ENCODE assay signal across 1 cellular context in genomic region chr2:11422901-11423435, GRCh38.
TF ChIP-seq lines count a peak whose summit lies in the region.

No MANE protein-coding gene starts in this region.

TF ChIP-seq in HepG2, 621 proteins besides CTCF, POLR2A, EP300 and RAD21 (continued from another document and continues in another):
- TF ChIP-seq, protein P1, sequence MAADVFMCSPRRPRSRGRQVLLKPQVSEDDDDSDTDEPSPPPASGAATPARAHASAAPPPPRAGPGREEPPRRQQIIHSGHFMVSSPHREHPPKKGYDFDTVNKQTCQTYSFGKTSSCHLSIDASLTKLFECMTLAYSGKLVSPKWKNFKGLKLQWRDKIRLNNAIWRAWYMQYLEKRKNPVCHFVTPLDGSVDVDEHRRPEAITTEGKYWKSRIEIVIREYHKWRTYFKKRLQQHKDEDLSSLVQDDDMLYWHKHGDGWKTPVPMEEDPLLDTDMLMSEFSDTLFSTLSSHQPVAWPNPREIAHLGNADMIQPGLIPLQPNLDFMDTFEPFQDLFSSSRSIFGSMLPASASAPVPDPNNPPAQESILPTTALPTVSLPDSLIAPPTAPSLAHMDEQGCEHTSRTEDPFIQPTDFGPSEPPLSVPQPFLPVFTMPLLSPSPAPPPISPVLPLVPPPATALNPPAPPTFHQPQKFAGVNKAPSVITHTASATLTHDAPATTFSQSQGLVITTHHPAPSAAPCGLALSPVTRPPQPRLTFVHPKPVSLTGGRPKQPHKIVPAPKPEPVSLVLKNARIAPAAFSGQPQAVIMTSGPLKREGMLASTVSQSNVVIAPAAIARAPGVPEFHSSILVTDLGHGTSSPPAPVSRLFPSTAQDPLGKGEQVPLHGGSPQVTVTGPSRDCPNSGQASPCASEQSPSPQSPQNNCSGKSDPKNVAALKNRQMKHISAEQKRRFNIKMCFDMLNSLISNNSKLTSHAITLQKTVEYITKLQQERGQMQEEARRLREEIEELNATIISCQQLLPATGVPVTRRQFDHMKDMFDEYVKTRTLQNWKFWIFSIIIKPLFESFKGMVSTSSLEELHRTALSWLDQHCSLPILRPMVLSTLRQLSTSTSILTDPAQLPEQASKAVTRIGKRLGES (CRISPR knock-in tag; IDR thresholded peaks at IDR 0.05; ENCODE audit: borderline replicate concordance), result no peak
- no peak for TF ChIP-seq ZNF850 (CRISPR knock-in tag; conservative IDR thresholded peaks at IDR 0.05)
- peak; percentile 58 for TF ChIP-seq KAT8 (CRISPR knock-in tag; IDR thresholded peaks at IDR 0.05)
- TF ChIP-seq ZSCAN25 (CRISPR knock-in tag; IDR thresholded peaks at IDR 0.05), result 0 out of 2 replicates have a peak, but pooled peaks have one; percentile 29
- no peak for TF ChIP-seq MTA3 (CRISPR knock-in tag; IDR thresholded peaks at IDR 0.05)
- peak in 1 of 2 experiments; percentile 25; a peak in 1 of 4 replicates for TF ChIP-seq REST (IDR thresholded peaks at IDR 0.05; ENCODE audit: borderline replicate concordance in 1 of 2, low read depth in 1 of 2, low read length in 2 of 2)
- TF ChIP-seq NFKBIZ (CRISPR knock-in tag; IDR thresholded peaks at IDR 0.05), result 0 out of 2 replicates have a peak, but pooled peaks have one; percentile 40
- no peak for TF ChIP-seq SMAD1 (CRISPR knock-in tag; IDR thresholded peaks at IDR 0.05; ENCODE audit: borderline replicate concordance, low read depth)
- TF ChIP-seq TP53 (CRISPR knock-in tag; conservative IDR thresholded peaks at IDR 0.05), result no peak
- TF ChIP-seq RFX5 (IDR thresholded peaks at IDR 0.05; ENCODE audit: low read depth, low read length), result no peak
- no peak for TF ChIP-seq MTERF4 (CRISPR knock-in tag; IDR thresholded peaks at IDR 0.05)
- no peak for TF ChIP-seq ZBTB42 (CRISPR knock-in tag; IDR thresholded peaks at IDR 0.05)
- no peak for TF ChIP-seq REXO4 (CRISPR knock-in tag; IDR thresholded peaks at IDR 0.05; ENCODE audit: borderline replicate concordance)
- TF ChIP-seq MLX (CRISPR knock-in tag; IDR thresholded peaks at IDR 0.05), result no peak
- TF ChIP-seq CC2D1A (CRISPR knock-in tag; IDR thresholded peaks at IDR 0.05), result no peak
- TF ChIP-seq, protein P2, sequence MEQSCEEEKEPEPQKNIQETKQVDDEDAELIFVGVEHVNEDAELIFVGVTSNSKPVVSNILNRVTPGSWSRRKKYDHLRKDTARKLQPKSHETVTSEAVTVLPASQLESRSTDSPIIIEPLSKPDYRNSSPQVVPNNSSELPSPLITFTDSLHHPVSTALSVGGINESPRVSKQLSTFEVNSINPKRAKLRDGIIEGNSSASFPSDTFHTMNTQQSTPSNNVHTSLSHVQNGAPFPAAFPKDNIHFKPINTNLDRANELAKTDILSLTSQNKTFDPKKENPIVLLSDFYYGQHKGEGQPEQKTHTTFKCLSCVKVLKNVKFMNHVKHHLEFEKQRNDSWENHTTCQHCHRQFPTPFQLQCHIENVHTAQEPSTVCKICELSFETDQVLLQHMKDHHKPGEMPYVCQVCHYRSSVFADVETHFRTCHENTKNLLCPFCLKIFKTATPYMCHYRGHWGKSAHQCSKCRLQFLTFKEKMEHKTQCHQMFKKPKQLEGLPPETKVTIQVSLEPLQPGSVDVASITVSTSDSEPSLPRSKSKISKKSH (CRISPR knock-in tag; IDR thresholded peaks at IDR 0.05; ENCODE audit: borderline replicate concordance), result no peak
- TF ChIP-seq PLRG1 (conservative IDR thresholded peaks at IDR 0.05), result no peak
- TF ChIP-seq, protein P3, sequence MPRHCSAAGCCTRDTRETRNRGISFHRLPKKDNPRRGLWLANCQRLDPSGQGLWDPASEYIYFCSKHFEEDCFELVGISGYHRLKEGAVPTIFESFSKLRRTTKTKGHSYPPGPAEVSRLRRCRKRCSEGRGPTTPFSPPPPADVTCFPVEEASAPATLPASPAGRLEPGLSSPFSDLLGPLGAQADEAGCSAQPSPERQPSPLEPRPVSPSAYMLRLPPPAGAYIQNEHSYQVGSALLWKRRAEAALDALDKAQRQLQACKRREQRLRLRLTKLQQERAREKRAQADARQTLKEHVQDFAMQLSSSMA (CRISPR knock-in tag; IDR thresholded peaks at IDR 0.05), result no peak
- TF ChIP-seq PAF1 (CRISPR knock-in tag; IDR thresholded peaks at IDR 0.05), result no peak
- peak; percentile 77 for TF ChIP-seq FOSL2 (CRISPR knock-in tag; IDR thresholded peaks at IDR 0.05)
- peak; percentile 61; the same call in 1 of the 2 replicates for TF ChIP-seq ZNF136 (CRISPR knock-in tag; IDR thresholded peaks at IDR 0.05; ENCODE audit: low read depth)
- no peak; the same call in 1 of the 2 replicates for TF ChIP-seq NFYC (CRISPR knock-in tag; IDR thresholded peaks at IDR 0.05)
- TF ChIP-seq KDM4B (CRISPR knock-in tag; IDR thresholded peaks at IDR 0.05), result no peak
- no peak for TF ChIP-seq PRDM10 (CRISPR knock-in tag; IDR thresholded peaks at IDR 0.05; ENCODE audit: low read depth)
- no peak for TF ChIP-seq ZBTB4 (CRISPR knock-in tag; IDR thresholded peaks at IDR 0.05; ENCODE audit: borderline replicate concordance)
- TF ChIP-seq ZNF772 (CRISPR knock-in tag; IDR thresholded peaks at IDR 0.05), result peak; percentile 62; the same call in 1 of the 2 replicates
- TF ChIP-seq ZMYM2 (CRISPR knock-in tag; IDR thresholded peaks at IDR 0.05), result 0 out of 2 replicates have a peak, but pooled peaks have one; percentile 71
- TF ChIP-seq ARNT (IDR thresholded peaks at IDR 0.05), result no peak
- TF ChIP-seq MED1 (CRISPR knock-in tag; IDR thresholded peaks at IDR 0.05), result peak; percentile 75
- no peak for TF ChIP-seq MED13 (CRISPR knock-in tag; IDR thresholded peaks at IDR 0.05)
- no peak for TF ChIP-seq HOXD1 (CRISPR knock-in tag; IDR thresholded peaks at IDR 0.05)
- no peak for TF ChIP-seq THAP8 (CRISPR knock-in tag; IDR thresholded peaks at IDR 0.05; ENCODE audit: borderline replicate concordance)
- TF ChIP-seq ZNF768 (CRISPR knock-in tag; IDR thresholded peaks at IDR 0.05), result peak; percentile 67
- TF ChIP-seq SMC3 (IDR thresholded peaks at IDR 0.05; ENCODE audit: low read length), result no peak
- TF ChIP-seq ZNF432 (CRISPR knock-in tag; IDR thresholded peaks at IDR 0.05; ENCODE audit: borderline replicate concordance), result no peak
- TF ChIP-seq SALL1 (CRISPR knock-in tag; IDR thresholded peaks at IDR 0.05), result peak; percentile 93
- TF ChIP-seq PBX2 (CRISPR knock-in tag; IDR thresholded peaks at IDR 0.05), result no peak
- no peak for TF ChIP-seq ZNF460 (CRISPR knock-in tag; IDR thresholded peaks at IDR 0.05; ENCODE audit: borderline replicate concordance)
- TF ChIP-seq ZNF607 (CRISPR knock-in tag; IDR thresholded peaks at IDR 0.05; ENCODE audit: borderline replicate concordance), result no peak
- no peak for TF ChIP-seq HES4 (CRISPR knock-in tag; IDR thresholded peaks at IDR 0.05; ENCODE audit: borderline replicate concordance)
